ENCODE assay signal across 17 cellular contexts in the genomic region with DNA sequence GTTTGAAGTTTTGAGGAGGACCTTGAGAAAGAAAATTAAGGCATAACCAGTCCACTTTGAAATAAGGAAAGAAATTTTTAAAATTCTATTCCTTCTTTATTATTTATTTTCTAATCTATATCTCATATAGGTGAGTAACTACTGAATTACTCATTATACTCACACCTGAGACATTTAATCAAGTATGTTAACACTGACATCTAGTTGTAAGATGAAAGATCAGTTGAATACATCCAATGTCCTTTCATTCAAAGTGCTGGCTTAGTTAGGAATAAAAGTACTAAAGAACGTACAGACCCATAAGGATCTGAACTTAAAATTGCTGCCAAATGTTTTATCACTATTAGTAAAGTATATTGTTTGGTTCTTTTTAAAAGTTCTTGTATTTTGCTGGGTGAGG. TPM values are rescaled to one million over a fixed set of nuclear protein-coding genes. Genes with fewer than 3 reads are reported as not detected.
DNase-seq lines count a peak whose midpoint lies in the region; ATAC-seq and TF ChIP-seq lines count a peak whose summit lies in the region.
"Had no signal": no experiment of that assay in that cellular context is flagged by ENCODE, and none has a peak within 500 bp of the region (broad histone marks: within the 10 kb centered on the region; RNA-seq: fewer than 3 reads in every experiment).

No MANE protein-coding gene starts in this region.

- no TSS peak for BruUV-seq in HCT116 (replicated peaks; lab: Mats Ljungman, UMichigan)
- no TSS peak for BruUV-seq in PC-9 (replicated peaks; lab: Mats Ljungman, UMichigan)

- TF ChIP-seq POLR2A in HCT116 (IDR thresholded peaks at IDR 0.05; ENCODE audit: borderline replicate concordance, extremely low read depth, insufficient read depth, insufficient read length): no peak

- no peak overlapping the region for H2BK5ac ChIP-seq in mesenchymal stem cell (ENCODE audit: low read depth, low read length, poor library complexity, severe bottlenecking)

- no peak overlapping the region for H3K4ac ChIP-seq in mesenchymal stem cell (ENCODE audit: low read depth in 1 of 2, low read length in 2 of 2)

- no peak overlapping the region for H4K8ac ChIP-seq in mesenchymal stem cell (ENCODE audit: low read length)

- H2BK12ac ChIP-seq in mesenchymal stem cell (ENCODE audit: low read length in 2 of 2): no peak overlapping the region

- H3K9ac ChIP-seq in HCT116 (ENCODE audit: low read length): no peak overlapping the region
- H3K9ac ChIP-seq in mesenchymal stem cell (ENCODE audit: low read length): no peak overlapping the region

- CTCF ChIA-PET in HCT116 (lab: Charles Lee): no interaction called here
- CTCF ChIA-PET in PC-9 (lab: Charles Lee): no interaction called here

- peaks cover 0 to 5% of the 10 kb centered on the region in 2 experiments; a peak in 1 of 4 replicates for H3K4me1 ChIP-seq in HCT116 (ENCODE audit: control insufficient read depth in 1 of 2, insufficient read depth in 2 of 2, low read length in 2 of 2)
- H3K4me1 ChIP-seq in PC-9 (replicated peaks; ENCODE audit: insufficient read depth): peaks cover 9% of the 10 kb centered on the region
- peaks cover 3% of the 10 kb centered on the region for H3K4me1 ChIP-seq in mesenchymal stem cell (ENCODE audit: control insufficient read depth, insufficient read depth, low read depth, low read length)

- H3K9me3 Mint-ChIP-seq in chondrocyte (ENCODE audit: low read depth): no peaks in the 10 kb centered on the region

- no peaks in the 10 kb centered on the region for H3F3A ChIP-seq in PC-9 (ENCODE audit: insufficient read depth, low read depth)

- TF ChIP-seq CTCF in HCT116 (IDR thresholded peaks at IDR 0.05 in 2 of 3, conservative IDR thresholded peaks at IDR 0.05 in 1 of 3; ENCODE audit: borderline replicate concordance in 1 of 3, insufficient read depth in 1 of 3, low read depth in 2 of 3, low read length in 2 of 3): peak in 1 of 3 experiments; percentile 10; a peak in 1 of 6 replicates
- 0 out of 2 replicates have a peak, but pooled peaks have one; percentile 24 for TF ChIP-seq CTCF in PC-9 (conservative IDR thresholded peaks at IDR 0.05)
- peak; percentile 13 for TF ChIP-seq CTCF in chondrocyte (IDR thresholded peaks at IDR 0.05)

- H3K4me1 Mint-ChIP-seq in chondrocyte (ENCODE audit: low read depth): peaks cover 27% of the 10 kb centered on the region

- H4K20me1 ChIP-seq in HCT116 (ENCODE audit: insufficient read depth) (no peaks in the 10 kb centered on the region), PC-9 (ENCODE audit: insufficient read depth) (no peaks in the 10 kb centered on the region)

- no peak overlapping the region for H3K4me3 ChIP-seq in HCT116 (replicated peaks in 1 of 2; ENCODE audit: low read depth in 1 of 2, low read length in 2 of 2)
- H3K4me3 ChIP-seq in PC-9: no peak overlapping the region
- H3K4me3 ChIP-seq in mesenchymal stem cell (ENCODE audit: insufficient read depth in 1 of 2, low read depth in 1 of 2, low read length in 2 of 2): no peak overlapping the region

- no peak overlapping the region for H3K27ac Mint-ChIP-seq in chondrocyte (ENCODE audit: unreplicated experiment)
- H3K27ac Mint-ChIP-seq: CD14-positive monocyte had no signal

- intact Hi-C loops in HCT116 (cut with micrococcal nuclease): no loop called here
- intact Hi-C loops in PC-9 (cut with micrococcal nuclease; ENCODE audit: unreplicated experiment): no loop called here

- ATAC-seq in HCT116 (no peak), GM18502 (IDR thresholded peaks at IDR 0.05; ENCODE audit: poor library complexity, unreplicated experiment) (no peak)

- H2AFZ ChIP-seq in HCT116 (ENCODE audit: low read depth, low read length, poor library complexity, severe bottlenecking) (no peak overlapping the region), PC-9 (no peak overlapping the region), mesenchymal stem cell (ENCODE audit: low read depth, low read length) (no peak overlapping the region)

- H3K79me2 ChIP-seq in HCT116 (ENCODE audit: insufficient read depth, low read length) (no peaks in the 10 kb centered on the region), PC-9 (ENCODE audit: low read depth) (no peaks in the 10 kb centered on the region)

- POLR2A ChIA-PET in HCT116 (lab: Charles Lee): no interaction called here
- POLR2A ChIA-PET in PC-9 (lab: Charles Lee; ENCODE audit: unreplicated experiment): interaction anchor here (0.7 kb wide), 1 partner anchor 23 kb away, joined by 4 read pairs; no protein-coding TSS in a partner anchor

- no peaks in the 10 kb centered on the region for H3K9me2 ChIP-seq in HCT116 (ENCODE audit: insufficient read depth)
- no peaks in the 10 kb centered on the region for H3K9me2 ChIP-seq in PC-9 (ENCODE audit: insufficient read depth)

- H4K91ac ChIP-seq in mesenchymal stem cell (ENCODE audit: low read length): no peak overlapping the region

- H3K36me3 ChIP-seq in HCT116 (ENCODE audit: control insufficient read depth in 1 of 2, insufficient read depth in 2 of 2, low read length in 2 of 2) (no peaks in the 10 kb centered on the region), PC-9 (ENCODE audit: low read depth) (no peaks in the 10 kb centered on the region), mesenchymal stem cell (ENCODE audit: control insufficient read depth in 1 of 2, insufficient read depth in 2 of 2, low read depth in 1 of 2, low read length in 2 of 2) (no peaks in the 10 kb centered on the region)

- H3K4me2 ChIP-seq in HCT116 (ENCODE audit: low read length) (no peak overlapping the region), PC-9 (no peak overlapping the region), mesenchymal stem cell (ENCODE audit: low read length, poor library complexity, severe bottlenecking) (no peak overlapping the region)

- TF ChIP-seq RAD21 in HCT116 (IDR thresholded peaks at IDR 0.05; ENCODE audit: low read depth): peak; percentile 36

- H3K14ac ChIP-seq in mesenchymal stem cell (ENCODE audit: low read length in 2 of 2): no peak overlapping the region

- no peaks in the 10 kb centered on the region for H3K36me3 Mint-ChIP-seq in chondrocyte (ENCODE audit: low read depth)

- H3K4me3 Mint-ChIP-seq in chondrocyte (ENCODE audit: unreplicated experiment): no peak overlapping the region
- H3K4me3 Mint-ChIP-seq: CD14-positive monocyte had no signal

- peaks cover 7% of the 10 kb centered on the region for H3K79me1 ChIP-seq in mesenchymal stem cell (replicated peaks; ENCODE audit: low read length, poor library complexity, severe bottlenecking)

- no peak overlapping the region for H2AK5ac ChIP-seq in mesenchymal stem cell (ENCODE audit: low read length, severe bottlenecking)

- no peak overlapping the region for H3K18ac ChIP-seq in mesenchymal stem cell (ENCODE audit: low read depth in 1 of 2, low read length in 2 of 2)

- no peak overlapping the region for H2BK120ac ChIP-seq in mesenchymal stem cell (ENCODE audit: low read depth, low read length)

- RAD21 ChIA-PET in HCT116 (lab: Charles Lee; ENCODE audit: low non-redundant PET in 1 of 2, low total read pairs in 2 of 2, uncharacterized antibody in 2 of 2, unreplicated experiment in 2 of 2): no interaction called here

- H3K27me3 Mint-ChIP-seq in chondrocyte (ENCODE audit: low read depth): no peaks in the 10 kb centered on the region

- H3K9me3 ChIP-seq in HCT116 (ENCODE audit: control insufficient read depth in 1 of 2, insufficient read depth in 1 of 2, low read depth in 1 of 2, low read length in 2 of 2) (no peaks in the 10 kb centered on the region), PC-9 (ENCODE audit: insufficient read depth, low read depth) (no peaks in the 10 kb centered on the region), mesenchymal stem cell (ENCODE audit: control insufficient read depth, low read length) (no peaks in the 10 kb centered on the region)

- H3K27me3 ChIP-seq in HCT116 (ENCODE audit: insufficient read depth, low read length): no peaks in the 10 kb centered on the region
- H3K27me3 ChIP-seq in PC-9 (ENCODE audit: insufficient read depth, low read depth): no peaks in the 10 kb centered on the region
- H3K27me3 ChIP-seq in mesenchymal stem cell (ENCODE audit: control insufficient read depth in 1 of 2, insufficient read depth in 1 of 2, low read length in 2 of 2): no peaks in the 10 kb centered on the region

- DNase-seq in HCT116 (ENCODE audit: low read depth, low spot score) (no peak), PC-9 (no peak), chondrocyte (ENCODE audit: low spot score) (no peak), mesenchymal stem cell (no peak), GF-D8 (lab: John Stamatoyannopoulos, UW) (no peak), mesenteric fat pad (ENCODE audit: low spot score) (no peak)
- DNase-seq: ACHN, DMS79 treated with DMSO at 0.1 percent for 48 hours, GOT3, NCI-H1105 treated with DMSO at 0.1 percent for 48 hours, NCI-H1694 treated with DMSO at 0.1 percent for 48 hours, NCI-H2107, NCI-H510A, NCI-H748 treated with DMSO at 0.1 percent for 48 hours had no signal

- no peak overlapping the region for H3K23ac ChIP-seq in mesenchymal stem cell (ENCODE audit: low read length in 2 of 2)

- 100% methylated on average over 1 of the region's 1 CpG for WGBS in mesenchymal stem cell

- H3K27ac ChIP-seq in HCT116 (ENCODE audit: low read depth, low read length) (no peak overlapping the region), PC-9 (no peak overlapping the region), mesenchymal stem cell (ENCODE audit: low read length, poor library complexity, severe bottlenecking) (no peak overlapping the region)
- H3K27ac ChIP-seq: RWPE1 had no signal

- H2BK15ac ChIP-seq in mesenchymal stem cell (ENCODE audit: low read depth, poor library complexity, severe bottlenecking): no peak overlapping the region

TF ChIP-seq in HCT116, 20 proteins besides CTCF, POLR2A, EP300 and RAD21 (continues in another document):
- TF ChIP-seq ZFX (IDR thresholded peaks at IDR 0.05): no peak

RNA-seq across cellular contexts. Expression of a gene that starts 23.5 kb away (rescaled TPM):
- total RNA-seq in HCT116 (2021; ENCODE audit: unreplicated experiment) (8.6 TPM), PC-9 (2021) (3.2 and 4.2 TPM in 2 replicates), chondrocyte (3.1 to 6.4 TPM (median 4.7 TPM) in 3 replicates), mesenteric fat pad (7.1 TPM)
- 1.6 and 2.7 TPM in 2 replicates for polyA plus RNA-seq in HCT116 (2012)
- polyA plus RNA-seq in mesenchymal stem cell (2013, experiment 1 of 2): 4.6 TPM
- 4.0 TPM for polyA plus RNA-seq in mesenchymal stem cell (2013, experiment 2 of 2)

RNA-seq across cellular contexts. Expression of a gene that starts 48.4 kb away (rescaled TPM):
- total RNA-seq in HCT116 (2021; ENCODE audit: unreplicated experiment) (1.2 TPM), PC-9 (2021) (0.07 and 0.28 TPM in 2 replicates), chondrocyte (0.89 to 1.0 TPM (median 0.92 TPM) in 3 replicates), mesenteric fat pad (3.5 TPM)
- 0.10 and 0.39 TPM in 2 replicates for polyA plus RNA-seq in HCT116 (2012)
- polyA plus RNA-seq in mesenchymal stem cell (2013, experiment 1 of 2): 1.2 TPM
- 0.86 TPM for polyA plus RNA-seq in mesenchymal stem cell (2013, experiment 2 of 2)
- polyA plus RNA-seq: CD14-positive monocyte had no signal

RNA-seq across cellular contexts. Expression of a gene that starts 50.0 kb away (rescaled TPM):
- total RNA-seq in HCT116 (2021; ENCODE audit: unreplicated experiment) (7.2 TPM), PC-9 (2021) (14.8 TPM in 2 replicates), chondrocyte (2,627 to 4,580 TPM (median 4,556 TPM) in 3 replicates), mesenteric fat pad (3,828 TPM)
- polyA plus RNA-seq in HCT116 (2012): 0.90 and 1.8 TPM in 2 replicates
- 5,108 TPM for polyA plus RNA-seq in mesenchymal stem cell (2013, experiment 1 of 2)
- 5,084 TPM for polyA plus RNA-seq in mesenchymal stem cell (2013, experiment 2 of 2)

Comparison
In these comparisons a context has a peak if more than half of its experiments do, and no peak if none do; other contexts are left out.
1. RNA of a gene that starts 50.0 kb away (total RNA-seq): 2,627 to 4,580 TPM in chondrocyte and 3,828 TPM in mesenteric fat pad (single experiment); 14.8 TPM in PC-9 and 7.2 TPM in HCT116 (single experiment); every median in the first group is over 100 times any median in the second.